Comparison of ENCODE assay signal across 23 cellular contexts in genomic region chr7:3233301-3233700, GRCh38.
"Had no signal": no experiment of that assay in that cellular context is flagged by ENCODE, and none has a peak within 500 bp of the region (broad histone marks: within the 10 kb centered on the region; RNA-seq: fewer than 3 reads in every experiment).

No MANE protein-coding gene starts in this region.

- H3K4me3 ChIP-seq: breast epithelium had no signal

- DNase-seq: activated CD4-positive, alpha-beta memory T cell treated with anti-CD3 and anti-CD28 coated beads for 36 hours; activated CD4-positive, alpha-beta T cell treated with anti-CD3 and anti-CD28 coated beads, Interleukin-2, amount 10 ng/mL, durations not matched to agents 7 days and 5 days; activated CD4-positive, CD25-positive, alpha-beta regulatory T cell; activated CD8-positive, alpha-beta memory T cell treated with anti-CD3 and anti-CD28 coated beads, Interleukin-2, amount 50 U/mL, for 4 hours; activated gamma-delta T cell treated with Interleukin-2 at 50 U/mL for 16 hours; activated naive CD4-positive, alpha-beta T cell treated with anti-CD3 and anti-CD28 coated beads, Interleukin-2, amount 10 ng/mL, durations not matched to agents 7 days and 5 days; activated naive CD8-positive, alpha-beta T cell treated with anti-CD3 and anti-CD28 coated beads for 36 hours; activated T-cell treated with anti-CD3 and anti-CD28 coated beads, Interleukin-2, amount 50 U/mL, for 72 hours; central memory CD4-positive, alpha-beta T cell; KBM-7; NCI-H1092; NCI-H1417; NCI-H1930; NCI-H2171; NCI-H226; NCI-H510A; NCI-H526 treated with DMSO at 0.1 percent for 48 hours; NCI-H82; SIG-M5; T-helper 17 cell; T1000 had no signal

- H3K27ac ChIP-seq: breast epithelium, VCaP had no signal

- H3K27me3 ChIP-seq: breast epithelium had no signal

- H3K4me1 ChIP-seq: breast epithelium had no signal

- ATAC-seq: activated T-cell treated with anti-CD3 and anti-CD28 coated beads, Interleukin-2, amount 50 U/mL, for 72 hours; T-helper 17 cell had no signal

- H3K36me3 ChIP-seq: breast epithelium had no signal
